ENCODE assay signal across 12 cellular contexts in genomic region chr14:75275598-75275997, GRCh38. TPM values are rescaled to one million over a fixed set of nuclear protein-coding genes. Genes with fewer than 3 reads are reported as not detected.
A peak's percentile ranks its signal among the peaks of the same experiment; 100 is the strongest.
DNase-seq lines count a peak whose midpoint lies in the region; ATAC-seq and TF ChIP-seq lines count a peak whose summit lies in the region.
"Had no signal": no experiment of that assay in that cellular context is flagged by ENCODE, and none has a peak within 500 bp of the region (broad histone marks: within the 10 kb centered on the region; RNA-seq: fewer than 3 reads in every experiment).

No MANE protein-coding gene starts in this region.

- H3K9ac ChIP-seq in neural progenitor cell: no peak overlapping the region

- no peak for TF ChIP-seq CTCF in neural progenitor cell (IDR thresholded peaks at IDR 0.05)
- TF ChIP-seq CTCF in tibial nerve (IDR thresholded peaks at IDR 0.05): no peak

- H3F3A ChIP-seq in neural progenitor cell (ENCODE audit: low read depth): peaks cover 36% of the 10 kb centered on the region

- no peak overlapping the region for H3K4me2 ChIP-seq in neural progenitor cell

- H3K9me3 Mint-ChIP-seq in T-helper 1 cell treated with Interleukin-12 subunit alpha and Interleukin-12 subunit beta and Interleukin-4 antibody, amounts not matched to agents 30 μg/mL and 1 μg/mL, for 36 hours: no peaks in the 10 kb centered on the region
- no peaks in the 10 kb centered on the region for H3K9me3 Mint-ChIP-seq in effector memory CD8-positive, alpha-beta T cell
- no peaks in the 10 kb centered on the region for H3K9me3 Mint-ChIP-seq in neural progenitor cell
- H3K9me3 Mint-ChIP-seq: stimulated activated memory B cell treated with anti-CD40 and anti-IgM and Interleukin-4, amounts not matched to agents 10 μg/mL and 1 μg/mL and 100 μg/mL, for 72 hours had no signal

- no peak overlapping the region for H3K4me3 Mint-ChIP-seq in T-helper 1 cell treated with Interleukin-12 subunit alpha and Interleukin-12 subunit beta and Interleukin-4 antibody, amounts not matched to agents 30 μg/mL and 1 μg/mL, for 36 hours
- H3K4me3 Mint-ChIP-seq in effector memory CD8-positive, alpha-beta T cell: peak overlapping the region in 1 of 2 donors; percentile 93
- H3K4me3 Mint-ChIP-seq in neural progenitor cell: peak overlapping the region; percentile 58
- H3K4me3 Mint-ChIP-seq: stimulated activated memory B cell treated with anti-CD40 and anti-IgM and Interleukin-4, amounts not matched to agents 10 μg/mL and 1 μg/mL and 100 μg/mL, for 72 hours had no signal

- H4K20me1 ChIP-seq in neural progenitor cell (ENCODE audit: low read depth): peaks cover 18% of the 10 kb centered on the region

- peaks cover 7% of the 10 kb centered on the region for H3K36me3 Mint-ChIP-seq in T-helper 1 cell treated with Interleukin-12 subunit alpha and Interleukin-12 subunit beta and Interleukin-4 antibody, amounts not matched to agents 30 μg/mL and 1 μg/mL, for 36 hours (ENCODE audit: low read depth)
- peaks cover 62% of the 10 kb centered on the region for H3K36me3 Mint-ChIP-seq in effector memory CD8-positive, alpha-beta T cell (ENCODE audit: insufficient read depth)
- peaks cover 5% of the 10 kb centered on the region for H3K36me3 Mint-ChIP-seq in neural progenitor cell

- TF ChIP-seq EP300 in tibial nerve (IDR thresholded peaks at IDR 0.05): no peak

- H2AFZ ChIP-seq in neural progenitor cell (replicated peaks): no peak overlapping the region

- H3K27ac ChIP-seq in neural progenitor cell: no peak overlapping the region
- H3K27ac ChIP-seq in tibial nerve: peak overlapping the region; percentile 96 to 100 (median 98)

- no peaks in the 10 kb centered on the region for H3K9me3 ChIP-seq in neural progenitor cell (ENCODE audit: low read depth)
- H3K9me3 ChIP-seq in tibial nerve: no peaks in the 10 kb centered on the region

- ATAC-seq in effector memory CD8-positive, alpha-beta T cell (replicated peaks): no peak
- ATAC-seq in HG03175 (IDR thresholded peaks at IDR 0.05; ENCODE audit: unreplicated experiment) (no peak), HG02571 (IDR thresholded peaks at IDR 0.05; ENCODE audit: unreplicated experiment) (no peak)

- H3K4me1 Mint-ChIP-seq in T-helper 1 cell treated with Interleukin-12 subunit alpha and Interleukin-12 subunit beta and Interleukin-4 antibody, amounts not matched to agents 30 μg/mL and 1 μg/mL, for 36 hours (ENCODE audit: low read depth): peaks cover 33% of the 10 kb centered on the region
- H3K4me1 Mint-ChIP-seq in effector memory CD8-positive, alpha-beta T cell (ENCODE audit: low read depth in 2 of 2): peaks cover 38 to 48% of the 10 kb centered on the region in 2 donors
- H3K4me1 Mint-ChIP-seq in neural progenitor cell: peaks cover 32% of the 10 kb centered on the region

- H3K4me1 ChIP-seq in neural progenitor cell (peaks cover 13% of the 10 kb centered on the region), tibial nerve (peaks cover 0 to 52% (median 40%) of the 10 kb centered on the region in 4 donors)

- H3K4me3 ChIP-seq in neural progenitor cell (no peak overlapping the region), tibial nerve (no peak overlapping the region)

- WGBS in tibial nerve, 2 donors: 78 to 79% methylated on average over 2 of the region's 2 CpGs

- H3K27me3 ChIP-seq in neural progenitor cell: peaks cover 68% of the 10 kb centered on the region
- H3K27me3 ChIP-seq in tibial nerve: no peaks in the 10 kb centered on the region

- no peak for TF ChIP-seq POLR2A in tibial nerve (IDR thresholded peaks at IDR 0.05)

- peaks cover 75% of the 10 kb centered on the region for H3K27me3 Mint-ChIP-seq in T-helper 1 cell treated with Interleukin-12 subunit alpha and Interleukin-12 subunit beta and Interleukin-4 antibody, amounts not matched to agents 30 μg/mL and 1 μg/mL, for 36 hours (ENCODE audit: low read depth)
- H3K27me3 Mint-ChIP-seq in effector memory CD8-positive, alpha-beta T cell: peaks cover 16 to 37% of the 10 kb centered on the region in 2 donors
- peaks cover 25% of the 10 kb centered on the region for H3K27me3 Mint-ChIP-seq in neural progenitor cell (ENCODE audit: insufficient read depth, low read depth)

- no peak for DNase-seq in T-helper 1 cell
- no peak for DNase-seq in effector memory CD8-positive, alpha-beta T cell
- DNase-seq in neural progenitor cell (ENCODE audit: low spot score): no peak
- DNase-seq in tibial nerve (ENCODE audit: low spot score in 2 of 2): no peak
- DNase-seq in nucleus accumbens (lab: John Stamatoyannopoulos, UW): no peak
- DNase-seq: activated CD4-positive, alpha-beta T cell treated with anti-CD3 and anti-CD28 coated beads, Interleukin-2, amount 50 U/mL, for 48 hours; mesendoderm; NCI-H2081 had no signal

- no peaks in the 10 kb centered on the region for H3K79me2 ChIP-seq in neural progenitor cell (ENCODE audit: low read depth)

- H3K36me3 ChIP-seq in neural progenitor cell (no peaks in the 10 kb centered on the region), tibial nerve (peaks cover 0 to 17% (median 0%) of the 10 kb centered on the region in 3 donors)

- H3K27ac Mint-ChIP-seq in T-helper 1 cell treated with Interleukin-12 subunit alpha and Interleukin-12 subunit beta and Interleukin-4 antibody, amounts not matched to agents 30 μg/mL and 1 μg/mL, for 36 hours: peak overlapping the region; percentile 64
- peak overlapping the region; percentile 99 to 100 for H3K27ac Mint-ChIP-seq in effector memory CD8-positive, alpha-beta T cell
- H3K27ac Mint-ChIP-seq in neural progenitor cell: peak overlapping the region; percentile 6
- H3K27ac Mint-ChIP-seq: stimulated activated memory B cell treated with anti-CD40 and anti-IgM and Interleukin-4, amounts not matched to agents 10 μg/mL and 1 μg/mL and 100 μg/mL, for 72 hours had no signal

RNA-seq across cellular contexts. Expression of gene FOS, which starts 3.0 kb away (rescaled TPM):
- total RNA-seq in neural progenitor cell (ENCODE audit: low replicate concordance) (32.9 and 98.6 TPM in 2 replicates), tibial nerve (1,000 to 10,000 TPM in 1 of 4 donors, 100 to 1,000 TPM in 3; 373 to 1,352 (median 619) TPM)

Comparison
In these comparisons a context has a peak if more than half of its experiments do, and no peak if none do; other contexts are left out.
1. H3K27ac Mint-ChIP-seq: peak in every context shown above with its lines; median percentile 100 in effector memory CD8-positive, alpha-beta T cell; 64 in T-helper 1 cell treated with Interleukin-12 subunit alpha and Interleukin-12 subunit beta and Interleukin-4 antibody, amounts not matched to agents 30 μg/mL and 1 μg/mL, for 36 hours; 6 in neural progenitor cell.